10 cellular contexts compared by ENCODE assay signal in the genomic region with DNA sequence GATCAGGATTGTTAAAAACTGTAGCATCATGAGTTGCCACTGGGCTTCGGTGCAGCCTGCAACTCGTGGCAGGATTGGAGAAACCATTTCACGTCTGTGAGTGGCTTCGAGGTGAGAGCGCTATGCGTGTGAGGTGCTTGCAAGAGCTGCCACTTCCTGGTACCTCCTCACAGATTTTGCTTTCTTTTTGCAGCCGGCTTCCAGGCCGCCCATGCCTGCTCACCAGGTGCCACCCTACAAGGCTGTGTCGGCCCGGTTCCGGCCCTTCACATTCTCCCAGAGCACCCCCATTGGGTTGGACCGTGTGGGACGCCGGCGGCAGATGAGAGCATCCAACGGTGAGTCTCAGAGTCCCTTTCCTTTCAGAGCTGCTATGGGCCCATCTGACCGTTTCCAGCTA. TPM values are rescaled to one million over a fixed set of nuclear protein-coding genes. Genes with fewer than 3 reads are reported as not detected.
DNase-seq lines count a peak whose midpoint lies in the region; ATAC-seq and TF ChIP-seq lines count a peak whose summit lies in the region.
"Had no signal": no experiment of that assay in that cellular context is flagged by ENCODE, and none has a peak within 500 bp of the region (broad histone marks: within the 10 kb centered on the region; RNA-seq: fewer than 3 reads in every experiment).

No MANE protein-coding gene starts in this region.

- H3K9me3 Mint-ChIP-seq in activated T-cell treated with anti-CD3 and anti-CD28 coated beads, Interleukin-2, amount 50 U/mL, for 4 hours: no peaks in the 10 kb centered on the region

- WGBS in lung, 2 donors: 75 to 90% methylated on average over 17 of the region's 17 CpGs

- no peak overlapping the region for H3K9ac ChIP-seq in MM.1S (ENCODE audit: low read length)

- TF ChIP-seq CTCF in lung (IDR thresholded peaks at IDR 0.05; ENCODE audit: control extremely low read depth, extremely low read depth) (no peak), MM.1S (IDR thresholded peaks at IDR 0.05; ENCODE audit: low read length) (no peak)

- H2AFZ ChIP-seq in MM.1S (ENCODE audit: low read length): no peak overlapping the region

- H3F3A ChIP-seq in MM.1S (ENCODE audit: insufficient read depth, low read length): no peaks in the 10 kb centered on the region

- no peak overlapping the region for H3K4me2 ChIP-seq in MM.1S (ENCODE audit: low read depth, low read length)

- no peaks in the 10 kb centered on the region for H3K9me3 ChIP-seq in lung (ENCODE audit: control insufficient read depth in 2 of 2, insufficient read depth in 1 of 2, low read length in 1 of 2)
- no peaks in the 10 kb centered on the region for H3K9me3 ChIP-seq in MM.1S (replicated peaks; ENCODE audit: insufficient read depth, low read length)

- no peaks in the 10 kb centered on the region for H4K20me1 ChIP-seq in MM.1S (ENCODE audit: insufficient read depth, low read length)

- H3K27me3 ChIP-seq in lung (ENCODE audit: control insufficient read depth, insufficient read depth) (no peaks in the 10 kb centered on the region), MM.1S (replicated peaks; ENCODE audit: insufficient read depth, low read length) (no peaks in the 10 kb centered on the region)

- H3K4me1 ChIP-seq in lung (ENCODE audit: control insufficient read depth in 2 of 2, insufficient read depth in 2 of 2, low read length in 2 of 2) (peaks cover 0 to 12% of the 10 kb centered on the region in 2 donors), MM.1S (ENCODE audit: low read length) (no peaks in the 10 kb centered on the region)

- H3K79me2 ChIP-seq in MM.1S (ENCODE audit: low read length): no peaks in the 10 kb centered on the region

- H3K36me3 Mint-ChIP-seq in activated T-cell treated with anti-CD3 and anti-CD28 coated beads, Interleukin-2, amount 50 U/mL, for 4 hours (ENCODE audit: insufficient read depth): peaks cover 28% of the 10 kb centered on the region

- H3K4me1 Mint-ChIP-seq in activated T-cell treated with anti-CD3 and anti-CD28 coated beads, Interleukin-2, amount 50 U/mL, for 4 hours (ENCODE audit: low read depth): peaks cover 71% of the 10 kb centered on the region

- peak; percentile 77 to 96 (median 80) for DNase-seq in T-helper 1 cell
- DNase-seq in activated T-cell treated with anti-CD3 and anti-CD28 coated beads, Interleukin-2, amount 50 U/mL, for 4 hours: peak; percentile 71
- DNase-seq in lung (ENCODE audit: low spot score): no peak
- DNase-seq in stimulated activated CD8-positive, alpha-beta memory T cell treated with anti-CD3 and anti-CD28 coated beads, Interleukin-15, amount 100 ng/mL, for 48 hours (ENCODE audit: low read depth in 2 of 2): peak; percentile 63 to 70
- no peak for DNase-seq in anterior cingulate cortex (lab: John Stamatoyannopoulos, UW)
- no peak for DNase-seq in MM.1S
- DNase-seq: Kasumi-1, PC-3 had no signal

- no peaks in the 10 kb centered on the region for H3K9me2 ChIP-seq in MM.1S (replicated peaks; ENCODE audit: insufficient read depth, low read length)

- H3K27ac ChIP-seq in lung (ENCODE audit: low read depth in 1 of 2, low read length in 1 of 2) (no peak overlapping the region), MM.1S (ENCODE audit: low read length) (no peak overlapping the region)

- H3K4me3 ChIP-seq in lung (peak overlapping the region; percentile 9), MM.1S (ENCODE audit: low read length) (no peak overlapping the region)

- no peaks in the 10 kb centered on the region for H3K27me3 Mint-ChIP-seq in activated T-cell treated with anti-CD3 and anti-CD28 coated beads, Interleukin-2, amount 50 U/mL, for 4 hours (ENCODE audit: low read depth)

- H3K36me3 ChIP-seq in lung (ENCODE audit: control insufficient read depth in 2 of 2, insufficient read depth in 2 of 2, low read length in 2 of 2) (peaks cover 0 to 11% of the 10 kb centered on the region in 2 donors), MM.1S (replicated peaks; ENCODE audit: insufficient read depth, low read length) (no peaks in the 10 kb centered on the region)

- peak overlapping the region; percentile 95 for H3K4me3 Mint-ChIP-seq in activated T-cell treated with anti-CD3 and anti-CD28 coated beads, Interleukin-2, amount 50 U/mL, for 4 hours

- peak; percentile 90 to 92 for ATAC-seq in activated T-cell treated with anti-CD3 and anti-CD28 coated beads, Interleukin-2, amount 50 U/mL, for 4 hours
- ATAC-seq in lung (ENCODE audit: insufficient read depth, low FRiP score) (no peak), GM19351 (IDR thresholded peaks at IDR 0.05; ENCODE audit: unreplicated experiment) (no peak), HG02571 (IDR thresholded peaks at IDR 0.05; ENCODE audit: unreplicated experiment) (no peak)
- ATAC-seq: PC-3 had no signal

RNA-seq across cellular contexts. Expression of gene C1QTNF9, which starts 57.9 kb away (rescaled TPM):
- total RNA-seq in activated T-cell treated with anti-CD3 and anti-CD28 coated beads, Interleukin-2, amount 50 U/mL, for 4 hours: not detected
- under 1 TPM in 1 of 2 donors, not detected in 1; 0.28 TPM for total RNA-seq in lung
- under 1 TPM; 0.03 to 0.20 TPM for polyA plus RNA-seq in lung

Comparison
In these comparisons a context has a peak if more than half of its experiments do, and no peak if none do; other contexts are left out.
1. DNase-seq: peak in T-helper 1 cell (5 of 5), activated T-cell treated with anti-CD3 and anti-CD28 coated beads, Interleukin-2, amount 50 U/mL, for 4 hours (single experiment) and stimulated activated CD8-positive, alpha-beta memory T cell treated with anti-CD3 and anti-CD28 coated beads, Interleukin-15, amount 100 ng/mL, for 48 hours (2 of 2); none in lung (single experiment), anterior cingulate cortex (0 of 58) and MM.1S (single experiment).
2. ATAC-seq: peak in activated T-cell treated with anti-CD3 and anti-CD28 coated beads, Interleukin-2, amount 50 U/mL, for 4 hours (2 of 2); none in lung (single experiment), GM19351 (single experiment) and HG02571 (single experiment).